ENCODE assay signal across 11 cellular contexts in genomic region chrX:23900220-23900797, GRCh38. TPM values are rescaled to one million over a fixed set of nuclear protein-coding genes. Genes with fewer than 3 reads are reported as not detected.
DNase-seq lines count a peak whose midpoint lies in the region; ATAC-seq and TF ChIP-seq lines count a peak whose summit lies in the region.
"Had no signal": no experiment of that assay in that cellular context is flagged by ENCODE, and none has a peak within 500 bp of the region (broad histone marks: within the 10 kb centered on the region; RNA-seq: fewer than 3 reads in every experiment).

No MANE protein-coding gene starts in this region.

- H3K9me2 ChIP-seq in PC-3 (replicated peaks; ENCODE audit: low read length): no peaks in the 10 kb centered on the region

- CTCF ChIA-PET in Calu3 (lab: Charles Lee) (interaction anchor here (0.6 to 2.3 kb wide), 3 partner anchors 97 to 118 kb away, joined by 3 to 45 read pairs (median 8); partner anchors contain the start of gene SAT1), PC-3 (lab: Charles Lee) (interaction anchor here (0.6 to 2.4 kb wide), 2 partner anchors 18 to 118 kb away, joined by 5 to 24 read pairs; partner anchors contain the start of gene SAT1)
- CTCF ChIA-PET in activated CD4-positive, alpha-beta T cell treated with anti-CD3 and anti-CD28 coated beads, Interleukin-2, amount 10 ng/mL, durations not matched to agents 7 days and 5 days (lab: Charles Lee): interaction anchor here (0.6 to 2.7 kb wide), 4 partner anchors 12 to 208 kb away, joined by 5 to 17 read pairs (median 12); partner anchors contain the start of gene SAT1

- peak overlapping the region; percentile 92 for H3K27ac ChIP-seq in PC-3 (ENCODE audit: low read length)
- peak overlapping the region; percentile 11 to 82 (median 70) for H3K27ac ChIP-seq in esophagus squamous epithelium

- no peaks in the 10 kb centered on the region for H3K36me3 Mint-ChIP-seq in Calu3 (ENCODE audit: insufficient read depth, unreplicated experiment)
- peaks cover 8% of the 10 kb centered on the region for H3K36me3 Mint-ChIP-seq in progenitor cell of endocrine pancreas (ENCODE audit: insufficient read depth)
- H3K36me3 Mint-ChIP-seq in activated CD4-positive, alpha-beta T cell treated with anti-CD3 and anti-CD28 coated beads, Interleukin-2, amount 10 ng/mL, durations not matched to agents 7 days and 5 days (ENCODE audit: low read depth): no peaks in the 10 kb centered on the region
- H3K36me3 Mint-ChIP-seq: CD4-positive, alpha-beta memory T cell had no signal

- peak overlapping the region; percentile 17 for H3K4me3 Mint-ChIP-seq in Calu3 (ENCODE audit: low read depth, unreplicated experiment)
- H3K4me3 Mint-ChIP-seq in progenitor cell of endocrine pancreas (ENCODE audit: low read depth): no peak overlapping the region
- no peak overlapping the region for H3K4me3 Mint-ChIP-seq in activated CD4-positive, alpha-beta T cell treated with anti-CD3 and anti-CD28 coated beads, Interleukin-2, amount 10 ng/mL, durations not matched to agents 7 days and 5 days
- H3K4me3 Mint-ChIP-seq: CD4-positive, alpha-beta memory T cell; stimulated activated naive CD8-positive, alpha-beta T cell treated with anti-CD3 and anti-CD28 coated beads, Interleukin-15, Interleukin-2, amounts not matched to agents 100 ng/mL and 50 ng/mL, for 24 hours had no signal

- BruUV-seq in Calu3 (replicated peaks; lab: Mats Ljungman, UMichigan) (no TSS peak), PC-3 (replicated peaks; lab: Mats Ljungman, UMichigan) (no TSS peak)

- intact Hi-C loops in Calu3 (cut with micrococcal nuclease; ENCODE audit: unreplicated experiment): loop anchor here (2.0 kb wide), 1 partner anchor 56 kb away; no protein-coding TSS in a partner anchor
- intact Hi-C loops in PC-3 (cut with micrococcal nuclease): no loop called here
- intact Hi-C loops in esophagus squamous epithelium (cut with DNase I): loop anchor here (10.0 kb wide), 2 partner anchors 154 to 206 kb away; partner anchors contain the start of gene EIF2S3

- H3K36me3 ChIP-seq in PC-3 (ENCODE audit: low read depth, low read length): no peaks in the 10 kb centered on the region
- H3K36me3 ChIP-seq in esophagus squamous epithelium: no peaks in the 10 kb centered on the region

- H3K9ac ChIP-seq in PC-3 (ENCODE audit: low read length): peak overlapping the region; percentile 47

- H3F3A ChIP-seq in PC-3 (ENCODE audit: low read length, unreplicated experiment): peaks cover 13% of the 10 kb centered on the region

- no peaks in the 10 kb centered on the region for H4K20me1 ChIP-seq in PC-3 (ENCODE audit: low read length)

- TF ChIP-seq POLR2A in esophagus squamous epithelium (IDR thresholded peaks at IDR 0.05): no peak

- H3K4me3 ChIP-seq in PC-3 (ENCODE audit: low read length): no peak overlapping the region
- no peak overlapping the region for H3K4me3 ChIP-seq in esophagus squamous epithelium

- POLR2A ChIA-PET in PC-3 (lab: Charles Lee; ENCODE audit: unreplicated experiment): interaction anchor here (0.6 to 1.8 kb wide), 3 partner anchors 117 to 217 kb away, joined by 4 to 14 read pairs (median 6); partner anchors contain the start of genes ACOT9 and SAT1
- POLR2A ChIA-PET in activated CD4-positive, alpha-beta T cell treated with anti-CD3 and anti-CD28 coated beads, Interleukin-2, amount 10 ng/mL, durations not matched to agents 7 days and 5 days (lab: Charles Lee): no interaction called here

- WGBS in esophagus squamous epithelium, 2 donors: 73 to 77% methylated on average over 7 to 12 of the region's 12 CpGs

- TF ChIP-seq CTCF in Calu3 (IDR thresholded peaks at IDR 0.05; ENCODE audit: unreplicated experiment): no peak
- no peak for TF ChIP-seq CTCF in PC-3 (conservative IDR thresholded peaks at IDR 0.05; ENCODE audit: low read depth, low read length)
- TF ChIP-seq CTCF in esophagus squamous epithelium (IDR thresholded peaks at IDR 0.05): no peak
- no peak for TF ChIP-seq CTCF in progenitor cell of endocrine pancreas (IDR thresholded peaks at IDR 0.05; ENCODE audit: unreplicated experiment)

- H3K4me1 Mint-ChIP-seq in Calu3 (ENCODE audit: low read depth, unreplicated experiment): peaks cover 28% of the 10 kb centered on the region
- H3K4me1 Mint-ChIP-seq in progenitor cell of endocrine pancreas (ENCODE audit: low read depth): peaks cover 18% of the 10 kb centered on the region
- H3K4me1 Mint-ChIP-seq in activated CD4-positive, alpha-beta T cell treated with anti-CD3 and anti-CD28 coated beads, Interleukin-2, amount 10 ng/mL, durations not matched to agents 7 days and 5 days: peaks cover 7% of the 10 kb centered on the region

- no peaks in the 10 kb centered on the region for H3K9me3 Mint-ChIP-seq in Calu3 (ENCODE audit: low read depth, unreplicated experiment)
- H3K9me3 Mint-ChIP-seq in progenitor cell of endocrine pancreas (ENCODE audit: low read depth): no peaks in the 10 kb centered on the region
- H3K9me3 Mint-ChIP-seq in activated CD4-positive, alpha-beta T cell treated with anti-CD3 and anti-CD28 coated beads, Interleukin-2, amount 10 ng/mL, durations not matched to agents 7 days and 5 days: no peaks in the 10 kb centered on the region
- H3K9me3 Mint-ChIP-seq: CD4-positive, alpha-beta memory T cell; stimulated activated naive CD8-positive, alpha-beta T cell treated with anti-CD3 and anti-CD28 coated beads, Interleukin-15, Interleukin-2, amounts not matched to agents 100 ng/mL and 50 ng/mL, for 24 hours had no signal

- H3K79me2 ChIP-seq in PC-3 (ENCODE audit: low read length): peaks cover 43% of the 10 kb centered on the region

- DNase-seq in Calu3 (no peak), PC-3 (no peak), esophagus squamous epithelium (lab: John Stamatoyannopoulos, UW) (no peak), progenitor cell of endocrine pancreas (ENCODE audit: low spot score, unreplicated experiment) (no peak), NCI-H2081 treated with DMSO at 0.1 percent for 48 hours (lab: John Stamatoyannopoulos, UW) (no peak), NCI-H748 treated with DMSO at 0.1 percent for 48 hours (lab: John Stamatoyannopoulos, UW) (no peak)
- no peak for DNase-seq in activated T-cell treated with anti-CD3 and anti-CD28 coated beads, Interleukin-2, amount 50 U/mL, for 48 hours
- no peak for DNase-seq in activated CD4-positive, alpha-beta T cell treated with anti-CD3 and anti-CD28 coated beads, Interleukin-2, amount 10 ng/mL, durations not matched to agents 7 days and 5 days
- DNase-seq: CD4-positive, alpha-beta memory T cell; NCI-H187 had no signal

- peak overlapping the region; percentile 40 for H3K4me2 ChIP-seq in PC-3 (ENCODE audit: low read length)

- H3K9me3 ChIP-seq in PC-3 (ENCODE audit: low read length) (no peaks in the 10 kb centered on the region), esophagus squamous epithelium (no peaks in the 10 kb centered on the region)

- H3K27me3 Mint-ChIP-seq in Calu3 (ENCODE audit: unreplicated experiment): no peaks in the 10 kb centered on the region
- no peaks in the 10 kb centered on the region for H3K27me3 Mint-ChIP-seq in progenitor cell of endocrine pancreas
- H3K27me3 Mint-ChIP-seq in activated CD4-positive, alpha-beta T cell treated with anti-CD3 and anti-CD28 coated beads, Interleukin-2, amount 10 ng/mL, durations not matched to agents 7 days and 5 days: no peaks in the 10 kb centered on the region
- H3K27me3 Mint-ChIP-seq: CD4-positive, alpha-beta memory T cell; stimulated activated naive CD8-positive, alpha-beta T cell treated with anti-CD3 and anti-CD28 coated beads, Interleukin-15, Interleukin-2, amounts not matched to agents 100 ng/mL and 50 ng/mL, for 24 hours had no signal

- H3K27me3 ChIP-seq in PC-3 (ENCODE audit: low read length) (no peaks in the 10 kb centered on the region), esophagus squamous epithelium (no peaks in the 10 kb centered on the region)

- H3K27ac Mint-ChIP-seq in Calu3 (ENCODE audit: unreplicated experiment): no peak overlapping the region
- H3K27ac Mint-ChIP-seq in progenitor cell of endocrine pancreas: peak overlapping the region; percentile 31
- H3K27ac Mint-ChIP-seq in activated CD4-positive, alpha-beta T cell treated with anti-CD3 and anti-CD28 coated beads, Interleukin-2, amount 10 ng/mL, durations not matched to agents 7 days and 5 days: no peak overlapping the region
- H3K27ac Mint-ChIP-seq: CD4-positive, alpha-beta memory T cell; stimulated activated naive CD8-positive, alpha-beta T cell treated with anti-CD3 and anti-CD28 coated beads, Interleukin-15, Interleukin-2, amounts not matched to agents 100 ng/mL and 50 ng/mL, for 24 hours had no signal

- H3K4me1 ChIP-seq in PC-3 (ENCODE audit: insufficient read depth, low read length): peaks cover 60% of the 10 kb centered on the region
- H3K4me1 ChIP-seq in esophagus squamous epithelium: peaks cover 4 to 56% (median 8%) of the 10 kb centered on the region in 3 donors

- no peak overlapping the region for H2AFZ ChIP-seq in PC-3 (ENCODE audit: low read length)

- no peak for ATAC-seq in PC-3

RNA-seq across cellular contexts. Expression of gene APOO, which starts 7.4 kb away (rescaled TPM):
- total RNA-seq in Calu3 (2022) (46.8 and 50.0 TPM in 2 replicates), PC-3 (2014; rRNA removed) (30.4 and 34.0 TPM in 2 replicates), esophagus squamous epithelium (10 to 100 TPM; 10.5 to 25.1 (median 13.7) TPM), progenitor cell of endocrine pancreas (75.9 and 92.4 TPM in 2 replicates)
- 10 to 100 TPM; 26.6 to 28.5 TPM for total RNA-seq in activated CD4-positive, alpha-beta T cell treated with anti-CD3 and anti-CD28 coated beads, Interleukin-2, amount 10 ng/mL, durations not matched to agents 7 days and 5 days

RNA-seq across cellular contexts. Expression of gene CXorf58, which starts 7.5 kb away (rescaled TPM):
- total RNA-seq in Calu3 (2022) (not detected in 2 replicates), PC-3 (2014; rRNA removed) (not detected in 2 replicates), esophagus squamous epithelium (under 1 TPM in 2 of 4 donors, not detected in 2; 0.15 to 0.95 TPM), progenitor cell of endocrine pancreas (0.22 and 0.29 TPM in 2 replicates)
- total RNA-seq in activated CD4-positive, alpha-beta T cell treated with anti-CD3 and anti-CD28 coated beads, Interleukin-2, amount 10 ng/mL, durations not matched to agents 7 days and 5 days: not detected
- total RNA-seq: CD4-positive, alpha-beta memory T cell had no signal
